ENCODE assay signal across 1 cellular context in genomic region chr1:8955367-8955766, GRCh38.
TF ChIP-seq lines count a peak whose summit lies in the region.

No MANE protein-coding gene starts in this region.

TF ChIP-seq in GM23338, 12 proteins besides CTCF, POLR2A, EP300 and RAD21 (continued from another document):
- TF ChIP-seq ZNF462 (CRISPR knock-in tag; IDR thresholded peaks at IDR 0.05) (no peak), JUNB (IDR thresholded peaks at IDR 0.05; ENCODE audit: unreplicated experiment) (no peak), STAT1 (IDR thresholded peaks at IDR 0.05; ENCODE audit: unreplicated experiment) (no peak), ETS1 (IDR thresholded peaks at IDR 0.05) (no peak), ZNF331 (CRISPR knock-in tag; IDR thresholded peaks at IDR 0.05; ENCODE audit: low read depth) (no peak), EZH2phosphoT487 (IDR thresholded peaks at IDR 0.05; ENCODE audit: unreplicated experiment) (no peak)
